ENCODE assay signal across 8 cellular contexts in genomic region chr1:226109829-226110248, GRCh38. TPM values are rescaled to one million over a fixed set of nuclear protein-coding genes. Genes with fewer than 3 reads are reported as not detected.
DNase-seq lines count a peak whose midpoint lies in the region; ATAC-seq and TF ChIP-seq lines count a peak whose summit lies in the region.

No MANE protein-coding gene starts in this region.

- peak; percentile 54 to 79 (median 70) for DNase-seq in CD4-positive, alpha-beta memory T cell
- DNase-seq in HK-2 (ENCODE audit: unreplicated experiment) (peak; percentile 82), NOMO-1 treated with dmso at 0.1 percent for 144 hours (lab: John Stamatoyannopoulos, UW; ENCODE audit: unreplicated experiment) (peak; percentile 75), endodermal cell (peak; percentile 93), mesothelial cell of epicardium (ENCODE audit: low spot score in 2 of 2, unreplicated experiment in 2 of 2) (peak; percentile 83 to 87)
- DNase-seq in activated CD8-positive, alpha-beta memory T cell treated with anti-CD3 and anti-CD28 coated beads, Interleukin-2, amount 50 U/mL, for 24 hours (ENCODE audit: extremely low read depth), result peak; percentile 37
- DNase-seq in stimulated activated CD8-positive, alpha-beta memory T cell treated with anti-CD3 and anti-CD28 coated beads, Interleukin-15, amount 100 ng/mL, for 48 hours (ENCODE audit: low read depth in 2 of 2), result peak; percentile 76 to 77

- H3K27me3 Mint-ChIP-seq in CD4-positive, alpha-beta memory T cell, result no peaks in the 10 kb centered on the region
- peaks cover 12% of the 10 kb centered on the region for H3K27me3 Mint-ChIP-seq in endodermal cell (ENCODE audit: insufficient read depth)
- peaks cover 1% of the 10 kb centered on the region for H3K27me3 Mint-ChIP-seq in mesothelial cell of epicardium (ENCODE audit: low read depth)

- no peaks in the 10 kb centered on the region for H3K9me3 ChIP-seq in CD4-positive, alpha-beta memory T cell (ENCODE audit: control insufficient read depth in 1 of 2, low read length in 2 of 2)
- no peaks in the 10 kb centered on the region for H3K9me3 ChIP-seq in endodermal cell (ENCODE audit: control insufficient read depth, low read length)

- H3K27ac Mint-ChIP-seq in CD4-positive, alpha-beta memory T cell, result peak overlapping the region; percentile 76 to 94 (median 88)
- H3K27ac Mint-ChIP-seq in endodermal cell (peak overlapping the region; percentile 72), mesothelial cell of epicardium (peak overlapping the region; percentile 95)

- TF ChIP-seq CTCF in endodermal cell (conservative IDR thresholded peaks at IDR 0.05) (peak; percentile 27), mesothelial cell of epicardium (IDR thresholded peaks at IDR 0.05; ENCODE audit: unreplicated experiment) (no peak)

- POLR2A ChIA-PET in CD4-positive, alpha-beta memory T cell (lab: Charles Lee; ENCODE audit: partially characterized antibody), result interaction anchor here (0.9 to 4.1 kb wide), 12 partner anchors 10 to 665 kb away, joined by 3 to 41 read pairs (median 7); partner anchors contain the start of genes H3-3A and SDE2

- peak overlapping the region; percentile 35 for H3K9ac ChIP-seq in endodermal cell (ENCODE audit: extremely low read depth, low read length, poor library complexity, severe bottlenecking)

- CTCF ChIA-PET in CD4-positive, alpha-beta memory T cell (lab: Charles Lee; ENCODE audit: partially characterized antibody), result interaction anchor here (0.7 to 5.6 kb wide), 4 partner anchors 10 to 199 kb away, joined by 3 to 44 read pairs (median 28); partner anchors contain the start of gene LIN9

- H3K4me1 Mint-ChIP-seq in CD4-positive, alpha-beta memory T cell, result peaks cover 5 to 21% (median 11%) of the 10 kb centered on the region in 4 donors
- H3K4me1 Mint-ChIP-seq in endodermal cell (peaks cover 32% of the 10 kb centered on the region), mesothelial cell of epicardium (peaks cover 27% of the 10 kb centered on the region)

- no peaks in the 10 kb centered on the region for H3K36me3 ChIP-seq in CD4-positive, alpha-beta memory T cell (ENCODE audit: insufficient read depth, low read length)
- no peaks in the 10 kb centered on the region for H3K36me3 ChIP-seq in endodermal cell (ENCODE audit: control insufficient read depth, insufficient read depth, low read length)

- H3K27ac ChIP-seq in CD4-positive, alpha-beta memory T cell (ENCODE audit: low read depth, low read length), result peak overlapping the region; percentile 59
- peak overlapping the region; percentile 54 for H3K27ac ChIP-seq in endodermal cell (ENCODE audit: low read depth, low read length)

- peak overlapping the region; percentile 11 to 54 for H3K4me3 ChIP-seq in CD4-positive, alpha-beta memory T cell (ENCODE audit: low read length in 2 of 2)
- peak overlapping the region; percentile 86 for H3K4me3 ChIP-seq in endodermal cell (ENCODE audit: low read length)

- intact Hi-C loops in CD4-positive, alpha-beta memory T cell (cut with micrococcal nuclease), result loop anchor here (1.0 to 5.0 kb wide), 3 partner anchors 11 to 452 kb away; no protein-coding TSS in a partner anchor

- peak; percentile 79 for ATAC-seq in GM19455 (IDR thresholded peaks at IDR 0.05; ENCODE audit: unreplicated experiment)

- peaks cover 0 to 3% of the 10 kb centered on the region in 2 donors for H3K36me3 Mint-ChIP-seq in CD4-positive, alpha-beta memory T cell
- H3K36me3 Mint-ChIP-seq in endodermal cell (ENCODE audit: low read depth) (no peaks in the 10 kb centered on the region), mesothelial cell of epicardium (no peaks in the 10 kb centered on the region)

- WGBS in endodermal cell (ENCODE audit: insufficient coverage in 1 of 2, insufficient read length in 1 of 2), 2 experiments, result 0% methylated on average over 1 to 57 of the region's 57 CpGs

- no peaks in the 10 kb centered on the region for H3K9me3 Mint-ChIP-seq in CD4-positive, alpha-beta memory T cell
- H3K9me3 Mint-ChIP-seq in endodermal cell, result peaks cover 3% of the 10 kb centered on the region
- no peaks in the 10 kb centered on the region for H3K9me3 Mint-ChIP-seq in mesothelial cell of epicardium

- peak overlapping the region; percentile 90 to 94 (median 92) for H3K4me3 Mint-ChIP-seq in CD4-positive, alpha-beta memory T cell
- peak overlapping the region; percentile 67 for H3K4me3 Mint-ChIP-seq in endodermal cell
- peak overlapping the region; percentile 89 for H3K4me3 Mint-ChIP-seq in mesothelial cell of epicardium

- H3K4me1 ChIP-seq in CD4-positive, alpha-beta memory T cell (ENCODE audit: insufficient read depth, low read length), result peaks cover 13% of the 10 kb centered on the region
- peaks cover 19% of the 10 kb centered on the region for H3K4me1 ChIP-seq in endodermal cell (ENCODE audit: control insufficient read depth, insufficient read depth, low read length)

- H3K27me3 ChIP-seq in CD4-positive, alpha-beta memory T cell (ENCODE audit: insufficient read depth, low read length), result no peaks in the 10 kb centered on the region
- no peaks in the 10 kb centered on the region for H3K27me3 ChIP-seq in endodermal cell (ENCODE audit: control insufficient read depth, insufficient read depth, low read length, poor library complexity, severe bottlenecking)

RNA-seq across cellular contexts. Expression of gene H3-3A, which starts 47.3 kb away (rescaled TPM):
- 100 to 1,000 TPM; 391 to 397 TPM for total RNA-seq in CD4-positive, alpha-beta memory T cell
- polyA plus RNA-seq in CD4-positive, alpha-beta memory T cell, result 100 to 1,000 TPM; 639 to 695 TPM
- total RNA-seq in endodermal cell (100 to 1,000 TPM; 733 to 829 TPM), mesothelial cell of epicardium (796 to 806 TPM (median 800 TPM) in 3 replicates)
- 1,298 TPM for polyA plus RNA-seq in endodermal cell (2013, experiment 1 of 2)
- polyA plus RNA-seq in endodermal cell (2013, experiment 2 of 2), result 1,242 TPM

Comparison
In these comparisons a context has a peak if more than half of its experiments do, and no peak if none do; other contexts are left out.
1. Peak in every context shown above with its lines: DNase-seq, ATAC-seq, H3K4me3 ChIP-seq and H3K27ac ChIP-seq.
2. DNase-seq: peak in every context shown above with its lines; median percentile 93 in endodermal cell; 85 in mesothelial cell of epicardium; 82 in HK-2; 76 in stimulated activated CD8-positive, alpha-beta memory T cell treated with anti-CD3 and anti-CD28 coated beads, Interleukin-15, amount 100 ng/mL, for 48 hours; 75 in NOMO-1 treated with dmso at 0.1 percent for 144 hours; 70 in CD4-positive, alpha-beta memory T cell; 37 in activated CD8-positive, alpha-beta memory T cell treated with anti-CD3 and anti-CD28 coated beads, Interleukin-2, amount 50 U/mL, for 24 hours.